ENCODE assay signal across 12 cellular contexts in genomic region chr5:181163487-181164075, GRCh38. TPM values are rescaled to one million over a fixed set of nuclear protein-coding genes. Genes with fewer than 3 reads are reported as not detected.
DNase-seq lines count a peak whose midpoint lies in the region; ATAC-seq, FAIRE-seq and TF ChIP-seq lines count a peak whose summit lies in the region.
"Had no signal": no experiment of that assay in that cellular context is flagged by ENCODE, and none has a peak within 500 bp of the region (broad histone marks: within the 10 kb centered on the region; RNA-seq: fewer than 3 reads in every experiment).

No MANE protein-coding gene starts in this region.

- H2AFZ ChIP-seq in OCI-LY7 (ENCODE audit: low read length) (peak overlapping the region; percentile 83), endothelial cell of umbilical vein (ENCODE audit: low read depth, low read length) (peak overlapping the region; percentile 63)

- dilution Hi-C loops in endothelial cell of umbilical vein (cut with MboI; ENCODE audit: extremely low pct_ligation_motif_present, low sequenced_read_pairs) = no loop called here

- no peaks in the 10 kb centered on the region for H3K36me3 Mint-ChIP-seq in activated naive CD4-positive, alpha-beta T cell treated with anti-CD3 and anti-CD28 coated beads, Interleukin-2, amount 10 ng/mL, durations not matched to agents 7 days and 5 days
- no peaks in the 10 kb centered on the region for H3K36me3 Mint-ChIP-seq in stimulated activated memory B cell treated with anti-CD40 and anti-IgM and Interleukin-4, amounts not matched to agents 10 μg/mL and 1 μg/mL and 100 μg/mL, for 72 hours

- H3K9me3 ChIP-seq in OCI-LY7 (ENCODE audit: low read length) = no peaks in the 10 kb centered on the region
- H3K9me3 ChIP-seq in endothelial cell of umbilical vein (replicated peaks; ENCODE audit: control insufficient read depth, insufficient read depth, low read length) = no peaks in the 10 kb centered on the region
- H3K9me3 ChIP-seq: SJCRH30 had no signal

- TF ChIP-seq POLR2A in endothelial cell of umbilical vein (IDR thresholded peaks at IDR 0.05; ENCODE audit: low read depth, low read length) = no peak

- H4K20me1 ChIP-seq in OCI-LY7 (ENCODE audit: insufficient read depth, low read length) (no peaks in the 10 kb centered on the region), endothelial cell of umbilical vein (replicated peaks; ENCODE audit: control insufficient read depth, extremely low read depth, insufficient read depth, low read length) (no peaks in the 10 kb centered on the region)

- peak overlapping the region; percentile 57 for H3K27ac Mint-ChIP-seq in activated naive CD4-positive, alpha-beta T cell treated with anti-CD3 and anti-CD28 coated beads, Interleukin-2, amount 10 ng/mL, durations not matched to agents 7 days and 5 days
- H3K27ac Mint-ChIP-seq in stimulated activated memory B cell treated with anti-CD40 and anti-IgM and Interleukin-4, amounts not matched to agents 10 μg/mL and 1 μg/mL and 100 μg/mL, for 72 hours = no peak overlapping the region

- H3K9ac ChIP-seq in endothelial cell of umbilical vein (replicated peaks; ENCODE audit: extremely low read depth, insufficient read depth, low read length) = no peak overlapping the region

- H3K36me3 ChIP-seq in OCI-LY7 (ENCODE audit: insufficient read depth, low read length) (no peaks in the 10 kb centered on the region), endothelial cell of umbilical vein (ENCODE audit: control insufficient read depth in 2 of 2, extremely low read depth in 1 of 2, insufficient read depth in 2 of 2, low read length in 2 of 2) (no peaks in the 10 kb centered on the region)
- H3K36me3 ChIP-seq: SJCRH30 had no signal

- peaks cover 5 to 12% of the 10 kb centered on the region in 2 experiments for H3K27me3 ChIP-seq in endothelial cell of umbilical vein (ENCODE audit: control insufficient read depth in 2 of 2, insufficient read depth in 2 of 2, low read length in 2 of 2)
- H3K27me3 ChIP-seq: SJCRH30 had no signal

- no peak for DNase-seq in activated naive CD4-positive, alpha-beta T cell treated with anti-CD3 and anti-CD28 coated beads, Interleukin-2, amount 10 ng/mL, durations not matched to agents 7 days and 5 days
- DNase-seq in activated naive CD4-positive, alpha-beta T cell (lab: John Stamatoyannopoulos, UW) = no peak
- peak; percentile 61 for DNase-seq in OCI-LY7 (ENCODE audit: low spot score)
- no peak for DNase-seq in endothelial cell of umbilical vein (ENCODE audit: low read depth, low spot score)
- DNase-seq in cardiac septum (ENCODE audit: low spot score) = no peak
- no peak for DNase-seq in COLO668 (lab: John Stamatoyannopoulos, UW; ENCODE audit: unreplicated experiment)
- no peak for DNase-seq in amygdala (lab: John Stamatoyannopoulos, UW)
- DNase-seq: NCI-H1048 had no signal

- TF ChIP-seq CTCF in OCI-LY7 (conservative IDR thresholded peaks at IDR 0.05; ENCODE audit: low read length) = peak; percentile 28; the same call in 1 of the 2 replicates
- no peak for TF ChIP-seq CTCF in endothelial cell of umbilical vein (IDR thresholded peaks at IDR 0.05; ENCODE audit: extremely low read depth in 1 of 2, insufficient read depth in 1 of 2, low read depth in 1 of 2, low read length in 2 of 2)

- intact Hi-C loops in OCI-LY7 (cut with micrococcal nuclease; ENCODE audit: unreplicated experiment) = no loop called here
- intact Hi-C loops in endothelial cell of umbilical vein (cut with micrococcal nuclease) = loop anchor here (2.0 kb wide), 1 partner anchor 59 kb away; the partner anchor contains the start of gene TRIM41
- intact Hi-C loops in cardiac septum (cut with DNase I) = no loop called here

- no peaks in the 10 kb centered on the region for H3K9me1 ChIP-seq in endothelial cell of umbilical vein (replicated peaks; ENCODE audit: control insufficient read depth, extremely low read depth, insufficient read depth, low read length)

- BruUV-seq in OCI-LY7 (replicated peaks; lab: Mats Ljungman, UMichigan) = no TSS peak
- no TSS peak for BruUV-seq in endothelial cell of umbilical vein (replicated peaks; lab: Mats Ljungman, UMichigan)

- peak overlapping the region; percentile 59 for H3K4me2 ChIP-seq in OCI-LY7 (ENCODE audit: low read length)
- H3K4me2 ChIP-seq in endothelial cell of umbilical vein (ENCODE audit: insufficient read depth, low read length) = peak overlapping the region; percentile 40

- CTCF ChIA-PET in activated naive CD4-positive, alpha-beta T cell treated with anti-CD3 and anti-CD28 coated beads, Interleukin-2, amount 10 ng/mL, durations not matched to agents 7 days and 5 days (lab: Charles Lee) = interaction anchor here (1.6 kb wide), 1 partner anchor 10 kb away, joined by 4 read pairs; no protein-coding TSS in a partner anchor
- CTCF ChIA-PET in OCI-LY7 (lab: Charles Lee; ENCODE audit: unreplicated experiment) = interaction anchor here (1.1 kb wide), 1 partner anchor 26 kb away, joined by 3 read pairs; no protein-coding TSS in a partner anchor
- CTCF ChIA-PET in endothelial cell of umbilical vein (lab: Charles Lee) = interaction anchor here (0.6 to 0.9 kb wide), 2 partner anchors 9 to 21 kb away, joined by 3 to 4 read pairs; no protein-coding TSS in a partner anchor

- H3K27ac ChIP-seq in OCI-LY7 (ENCODE audit: low read depth, low read length, poor library complexity, severe bottlenecking) (peak overlapping the region; percentile 45), endothelial cell of umbilical vein (ENCODE audit: insufficient read depth, low read depth, low read length) (no peak overlapping the region)
- H3K27ac ChIP-seq: C4-2B, SJCRH30 had no signal

- no peaks in the 10 kb centered on the region for H3K9me3 Mint-ChIP-seq in activated naive CD4-positive, alpha-beta T cell treated with anti-CD3 and anti-CD28 coated beads, Interleukin-2, amount 10 ng/mL, durations not matched to agents 7 days and 5 days
- H3K9me3 Mint-ChIP-seq in stimulated activated memory B cell treated with anti-CD40 and anti-IgM and Interleukin-4, amounts not matched to agents 10 μg/mL and 1 μg/mL and 100 μg/mL, for 72 hours = peaks cover 14% of the 10 kb centered on the region

- H3K4me3 ChIP-seq in OCI-LY7 (ENCODE audit: low read depth, low read length, poor library complexity, severe bottlenecking) (peak overlapping the region; percentile 43), endothelial cell of umbilical vein (replicated peaks in 1 of 3; ENCODE audit: insufficient read depth in 1 of 3, low read depth in 1 of 3, low read length in 3 of 3) (peak overlapping the region in 1 of 3 experiments; percentile 13)
- H3K4me3 ChIP-seq: SJCRH30 had no signal

- H3K9me2 ChIP-seq in OCI-LY7 (ENCODE audit: insufficient read depth, low read length) = no peaks in the 10 kb centered on the region

- H3K4me1 ChIP-seq in OCI-LY7 (ENCODE audit: insufficient read depth, low read length, poor library complexity, severe bottlenecking) (peaks cover 68% of the 10 kb centered on the region), endothelial cell of umbilical vein (ENCODE audit: control insufficient read depth, extremely low read depth, insufficient read depth, low read length) (peaks cover 12% of the 10 kb centered on the region)

- POLR2A ChIA-PET in OCI-LY7 (lab: Charles Lee) (interaction anchor here (0.6 to 1.9 kb wide), 6 partner anchors 9 to 301 kb away, joined by 3 to 11 read pairs (median 4); no protein-coding TSS in a partner anchor), endothelial cell of umbilical vein (lab: Charles Lee) (interaction anchor here (0.6 kb wide), 1 partner anchor 98 kb away, joined by 3 read pairs; no protein-coding TSS in a partner anchor)

- H3K4me3 Mint-ChIP-seq in activated naive CD4-positive, alpha-beta T cell treated with anti-CD3 and anti-CD28 coated beads, Interleukin-2, amount 10 ng/mL, durations not matched to agents 7 days and 5 days = peak overlapping the region; percentile 24
- H3K4me3 Mint-ChIP-seq in stimulated activated memory B cell treated with anti-CD40 and anti-IgM and Interleukin-4, amounts not matched to agents 10 μg/mL and 1 μg/mL and 100 μg/mL, for 72 hours = peak overlapping the region; percentile 49

- H3K79me2 ChIP-seq in OCI-LY7 (ENCODE audit: insufficient read depth, low read depth, low read length) = no peaks in the 10 kb centered on the region
- H3K79me2 ChIP-seq in endothelial cell of umbilical vein (ENCODE audit: control insufficient read depth, insufficient read depth, low read length) = no peaks in the 10 kb centered on the region

- FAIRE-seq in endothelial cell of umbilical vein (lab: Jason Lieb, UNC) = no peak

- peaks cover 68% of the 10 kb centered on the region for H3K4me1 Mint-ChIP-seq in activated naive CD4-positive, alpha-beta T cell treated with anti-CD3 and anti-CD28 coated beads, Interleukin-2, amount 10 ng/mL, durations not matched to agents 7 days and 5 days
- H3K4me1 Mint-ChIP-seq in stimulated activated memory B cell treated with anti-CD40 and anti-IgM and Interleukin-4, amounts not matched to agents 10 μg/mL and 1 μg/mL and 100 μg/mL, for 72 hours = peaks cover 33% of the 10 kb centered on the region

- peaks cover 67% of the 10 kb centered on the region for H3K27me3 Mint-ChIP-seq in activated naive CD4-positive, alpha-beta T cell treated with anti-CD3 and anti-CD28 coated beads, Interleukin-2, amount 10 ng/mL, durations not matched to agents 7 days and 5 days
- H3K27me3 Mint-ChIP-seq in stimulated activated memory B cell treated with anti-CD40 and anti-IgM and Interleukin-4, amounts not matched to agents 10 μg/mL and 1 μg/mL and 100 μg/mL, for 72 hours = peaks cover 71% of the 10 kb centered on the region

- ATAC-seq in stimulated activated memory B cell treated with anti-CD40 and anti-IgM and Interleukin-4, amounts not matched to agents 10 μg/mL and 1 μg/mL and 100 μg/mL, for 72 hours = no peak

RNA-seq across cellular contexts. Expression of gene OR2V2, which starts 16.2 kb away (rescaled TPM):
- 0.06 and 0.23 TPM in 2 replicates for total RNA-seq in OCI-LY7 (2014; rRNA removed; shearing (Covaris generic))
- not detected in 2 replicates for total RNA-seq in OCI-LY7 (2022)
- total RNA-seq in endothelial cell of umbilical vein = not detected in 2 replicates
- polyA plus RNA-seq in endothelial cell of umbilical vein = not detected in 2 replicates
- not detected in 2 replicates for polyA plus RNA-seq in endothelial cell of umbilical vein (2011; cell fraction: cytosol; rRNA removed)
- polyA plus RNA-seq in endothelial cell of umbilical vein (2011; cell fraction: nucleus; rRNA removed) = not detected in 2 replicates
- not detected in 2 replicates for polyA plus RNA-seq in endothelial cell of umbilical vein (2012)
- polyA minus RNA-seq in endothelial cell of umbilical vein = not detected in 2 replicates
- not detected for polyA minus RNA-seq in endothelial cell of umbilical vein (2011; cell fraction: cytosol; rRNA and poly(A)+ RNA removed)
- polyA minus RNA-seq in endothelial cell of umbilical vein (2011; cell fraction: nucleus; rRNA and poly(A)+ RNA removed) = not detected in 2 replicates
- not detected for total RNA-seq in cardiac septum
- total RNA-seq: SJCRH30 had no signal
- polyA plus RNA-seq: esophagus had no signal

RNA-seq across cellular contexts. Expression of gene OR2V1, which starts 32.6 kb away (rescaled TPM):
- not detected in 2 replicates for total RNA-seq in OCI-LY7 (2014; rRNA removed; shearing (Covaris generic))
- not detected in 2 replicates for total RNA-seq in OCI-LY7 (2022)
- total RNA-seq in endothelial cell of umbilical vein = not detected in 2 replicates
- not detected in 2 replicates for polyA plus RNA-seq in endothelial cell of umbilical vein
- not detected in 2 replicates for polyA plus RNA-seq in endothelial cell of umbilical vein (2011; cell fraction: cytosol; rRNA removed)
- polyA plus RNA-seq in endothelial cell of umbilical vein (2011; cell fraction: nucleus; rRNA removed) = not detected in 2 replicates
- not detected in 2 replicates for polyA plus RNA-seq in endothelial cell of umbilical vein (2012)
- polyA minus RNA-seq in endothelial cell of umbilical vein = not detected in 2 replicates
- not detected for polyA minus RNA-seq in endothelial cell of umbilical vein (2011; cell fraction: cytosol; rRNA and poly(A)+ RNA removed)
- not detected in 2 replicates for polyA minus RNA-seq in endothelial cell of umbilical vein (2011; cell fraction: nucleus; rRNA and poly(A)+ RNA removed)
- total RNA-seq in cardiac septum = not detected
- polyA plus RNA-seq: esophagus had no signal

RNA-seq across cellular contexts. Expression of gene TRIM7, which starts 41.4 kb away (rescaled TPM):
- 0.22 and 0.44 TPM in 2 replicates for total RNA-seq in OCI-LY7 (2014; rRNA removed; shearing (Covaris generic))
- 1.8 and 2.2 TPM in 2 replicates for total RNA-seq in OCI-LY7 (2022)
- total RNA-seq in endothelial cell of umbilical vein = 3.4 and 4.1 TPM in 2 replicates
- polyA plus RNA-seq in endothelial cell of umbilical vein = 2.2 and 2.7 TPM in 2 replicates
- polyA plus RNA-seq in endothelial cell of umbilical vein (2011; cell fraction: cytosol; rRNA removed) = 2.2 and 2.6 TPM in 2 replicates
- polyA plus RNA-seq in endothelial cell of umbilical vein (2011; cell fraction: nucleus; rRNA removed) = 1.7 TPM in 2 replicates
- polyA plus RNA-seq in endothelial cell of umbilical vein (2012) = 3.2 and 8.7 TPM in 2 replicates
- polyA minus RNA-seq in endothelial cell of umbilical vein = 0.47 and 0.73 TPM in 2 replicates
- polyA minus RNA-seq in endothelial cell of umbilical vein (2011; cell fraction: cytosol; rRNA and poly(A)+ RNA removed) = 14.8 TPM
- polyA minus RNA-seq in endothelial cell of umbilical vein (2011; cell fraction: nucleus; rRNA and poly(A)+ RNA removed) = 0.58 and 0.77 TPM in 2 replicates
- 6.4 TPM for total RNA-seq in cardiac septum

RNA-seq across cellular contexts. Expression of gene TRIM41, which starts 59.5 kb away (rescaled TPM):
- 30.2 and 30.4 TPM in 2 replicates for total RNA-seq in OCI-LY7 (2014; rRNA removed; shearing (Covaris generic))
- total RNA-seq in OCI-LY7 (2022) = 68.2 and 73.4 TPM in 2 replicates
- 17.3 and 19.9 TPM in 2 replicates for total RNA-seq in endothelial cell of umbilical vein
- 11.2 and 12.8 TPM in 2 replicates for polyA plus RNA-seq in endothelial cell of umbilical vein
- polyA plus RNA-seq in endothelial cell of umbilical vein (2011; cell fraction: cytosol; rRNA removed) = 8.7 and 10.4 TPM in 2 replicates
- polyA plus RNA-seq in endothelial cell of umbilical vein (2011; cell fraction: nucleus; rRNA removed) = 48.8 and 57.0 TPM in 2 replicates
- polyA plus RNA-seq in endothelial cell of umbilical vein (2012) = 13.2 and 13.7 TPM in 2 replicates
- polyA minus RNA-seq in endothelial cell of umbilical vein = 6.9 and 7.1 TPM in 2 replicates
- 14.7 TPM for polyA minus RNA-seq in endothelial cell of umbilical vein (2011; cell fraction: cytosol; rRNA and poly(A)+ RNA removed)
- 9.8 and 11.1 TPM in 2 replicates for polyA minus RNA-seq in endothelial cell of umbilical vein (2011; cell fraction: nucleus; rRNA and poly(A)+ RNA removed)
- 33.0 TPM for total RNA-seq in cardiac septum
